16 cellular contexts compared by ENCODE assay signal in the genomic region with DNA sequence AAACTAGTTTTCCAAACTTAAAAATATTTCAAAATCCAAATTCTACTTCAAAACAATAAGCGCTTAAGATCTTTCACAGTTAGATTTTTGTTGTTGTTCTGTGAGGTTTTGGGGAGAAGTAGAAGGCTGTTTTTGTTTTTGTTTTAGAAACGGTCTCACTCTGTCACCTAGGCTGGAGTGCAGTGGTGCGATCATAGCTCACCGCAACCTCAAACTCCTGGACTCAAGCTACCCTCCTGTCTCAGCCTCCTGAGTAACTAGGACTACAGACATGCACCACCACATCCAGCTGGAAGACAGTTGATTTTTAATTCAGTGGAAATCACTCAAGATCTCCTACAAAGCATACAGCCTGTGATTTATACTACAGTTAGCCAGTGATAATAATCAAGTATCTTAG. TPM values are rescaled to one million over a fixed set of nuclear protein-coding genes. Genes with fewer than 3 reads are reported as not detected.
A peak's percentile ranks its signal among the peaks of the same experiment; 100 is the strongest.
DNase-seq lines count a peak whose midpoint lies in the region; ATAC-seq, FAIRE-seq and TF ChIP-seq lines count a peak whose summit lies in the region.
"Had no signal": no experiment of that assay in that cellular context is flagged by ENCODE, and none has a peak within 500 bp of the region (broad histone marks: within the 10 kb centered on the region; RNA-seq: fewer than 3 reads in every experiment).

No MANE protein-coding gene starts in this region.

- CTCF ChIA-PET in MCF 10A (lab: Yijun Ruan, JAX) (interaction anchor here (0.7 to 5.1 kb wide), 8 partner anchors 11 to 65 kb away, joined by 3 to 46 read pairs (median 4); no protein-coding TSS in a partner anchor), mammary epithelial cell (lab: Charles Lee; ENCODE audit: low non-redundant PET) (no interaction called here)

- no peak overlapping the region for H3K4me3 Mint-ChIP-seq in MCF 10A (ENCODE audit: unreplicated experiment)

- peaks cover 55% of the 10 kb centered on the region for H3K79me2 ChIP-seq in mammary epithelial cell (ENCODE audit: insufficient read depth, low read length)
- peaks cover 36% of the 10 kb centered on the region for H3K79me2 ChIP-seq in OCI-LY1 (ENCODE audit: insufficient read depth, low read length)

- H3K4me3 ChIP-seq in mammary epithelial cell (replicated peaks in 1 of 3; ENCODE audit: insufficient read depth in 1 of 3, low read depth in 2 of 3, low read length in 3 of 3) (no peak overlapping the region), OCI-LY1 (ENCODE audit: low read depth, low read length, poor library complexity, severe bottlenecking) (peak overlapping the region; percentile 24)
- H3K4me3 ChIP-seq: A549 had no signal

- H2AFZ ChIP-seq in mammary epithelial cell (ENCODE audit: low read depth, low read length) (no peak overlapping the region), OCI-LY1 (ENCODE audit: low read length) (no peak overlapping the region)

- dilution Hi-C loops in mammary epithelial cell (cut with HindIII; ENCODE audit: low sequenced_read_pairs): no loop called here

- ATAC-seq in HG03175 (IDR thresholded peaks at IDR 0.05; ENCODE audit: unreplicated experiment) (peak; percentile 41), HG03039 (IDR thresholded peaks at IDR 0.05; ENCODE audit: unreplicated experiment) (no peak), HG02840 (IDR thresholded peaks at IDR 0.05; ENCODE audit: low FRiP score, unreplicated experiment) (no peak)
- ATAC-seq: A549, PC-3 had no signal

- peaks cover 34% of the 10 kb centered on the region for H3K36me3 Mint-ChIP-seq in MCF 10A (ENCODE audit: insufficient read depth, unreplicated experiment)

- H3K27ac ChIP-seq in mammary epithelial cell (ENCODE audit: insufficient read depth, low read depth, low read length) (no peak overlapping the region), OCI-LY1 (ENCODE audit: low read depth, low read length, poor library complexity, severe bottlenecking) (peak overlapping the region; percentile 1)
- H3K27ac ChIP-seq: A549 had no signal

- H3K4me2 ChIP-seq in mammary epithelial cell (ENCODE audit: insufficient read depth, low read depth, low read length) (no peak overlapping the region), OCI-LY1 (ENCODE audit: low read length) (peak overlapping the region; percentile 49)
- H3K4me2 ChIP-seq: A549 had no signal

- POLR2A ChIA-PET in MCF 10A (lab: Yijun Ruan, JAX): no interaction called here

- in situ Hi-C loops in mammary epithelial cell (cut with MboI; ENCODE audit: low sequenced_read_pairs in 2 of 2): no loop called here

- H3K9me2 ChIP-seq in OCI-LY1 (ENCODE audit: low read depth, low read length): no peaks in the 10 kb centered on the region

- FAIRE-seq in RCC 7860 (lab: Jason Lieb, UNC): no peak
- FAIRE-seq: A549, GM12892 had no signal

- peaks cover 8% of the 10 kb centered on the region for H3K4me1 ChIP-seq in mammary epithelial cell (ENCODE audit: insufficient read depth, low read length)
- H3K4me1 ChIP-seq in OCI-LY1 (ENCODE audit: insufficient read depth, low read length, severe bottlenecking): peaks cover 65% of the 10 kb centered on the region
- H3K4me1 ChIP-seq: Caco-2 had no signal

- H3K9ac ChIP-seq in mammary epithelial cell (ENCODE audit: insufficient read depth, low read length) (no peak overlapping the region), OCI-LY1 (ENCODE audit: low read length) (no peak overlapping the region)

- H3K9me3 ChIP-seq in mammary epithelial cell (replicated peaks; ENCODE audit: insufficient read depth, low read length) (no peaks in the 10 kb centered on the region), OCI-LY1 (ENCODE audit: low read length) (no peaks in the 10 kb centered on the region)
- H3K9me3 ChIP-seq: A549, Caco-2 had no signal

- WGBS in mammary epithelial cell (ENCODE audit: low coverage, missing lambda C conversion rate): 97% methylated on average over 4 of the region's 4 CpGs

- H3K27me3 ChIP-seq in mammary epithelial cell (ENCODE audit: insufficient read depth, low read length) (no peaks in the 10 kb centered on the region), OCI-LY1 (ENCODE audit: insufficient read depth, low read length) (no peaks in the 10 kb centered on the region)

- no peaks in the 10 kb centered on the region for H3F3A ChIP-seq in OCI-LY1 (ENCODE audit: insufficient read depth, low read length)

- H3K4me1 Mint-ChIP-seq in MCF 10A (ENCODE audit: insufficient read depth, unreplicated experiment): peaks cover 17% of the 10 kb centered on the region

- BruUV-seq in MCF 10A (replicated peaks; lab: Mats Ljungman, UMichigan): no TSS peak
- BruUV-seq in mammary epithelial cell (replicated peaks; lab: Mats Ljungman, UMichigan): no TSS peak

- no peak for DNase-seq in MCF 10A (ENCODE audit: unreplicated experiment)
- DNase-seq in mammary epithelial cell: no peak
- DNase-seq in RCC 7860 (ENCODE audit: low spot score): no peak
- DNase-seq in OCI-M2 (lab: John Stamatoyannopoulos, UW; ENCODE audit: unreplicated experiment): no peak
- DNase-seq: Caco-2, H7, NCI-H1436, NCI-H2029 treated with DMSO at 0.1 percent for 48 hours, NCI-H524 treated with DMSO at 0.1 percent for 48 hours, PC-3 had no signal

- H4K20me1 ChIP-seq in mammary epithelial cell (ENCODE audit: insufficient read depth, low read length) (no peaks in the 10 kb centered on the region), OCI-LY1 (ENCODE audit: insufficient read depth, low read length) (no peaks in the 10 kb centered on the region)

- peaks cover 15% of the 10 kb centered on the region for H3K36me3 ChIP-seq in mammary epithelial cell (ENCODE audit: insufficient read depth, low read length)
- peaks cover 56% of the 10 kb centered on the region for H3K36me3 ChIP-seq in OCI-LY1 (ENCODE audit: insufficient read depth, low read length)

- peak overlapping the region; percentile 69 for H3K27ac Mint-ChIP-seq in MCF 10A (ENCODE audit: low read depth, unreplicated experiment)

- no peaks in the 10 kb centered on the region for H3K9me3 Mint-ChIP-seq in MCF 10A (ENCODE audit: unreplicated experiment)

- intact Hi-C loops in MCF 10A (cut with micrococcal nuclease): no loop called here
- intact Hi-C loops in mammary epithelial cell (cut with micrococcal nuclease): no loop called here

- TF ChIP-seq CTCF in MCF 10A (IDR thresholded peaks at IDR 0.05; ENCODE audit: unreplicated experiment) (no peak), mammary epithelial cell (conservative IDR thresholded peaks at IDR 0.05 in 1 of 2, IDR thresholded peaks at IDR 0.05 in 1 of 2; ENCODE audit: extremely low read depth in 1 of 2, insufficient read depth in 1 of 2, low read depth in 1 of 2, low read length in 2 of 2) (no peak), OCI-LY1 (IDR thresholded peaks at IDR 0.05; ENCODE audit: low read length) (no peak)

- H3K27me3 Mint-ChIP-seq in MCF 10A (ENCODE audit: insufficient read depth, unreplicated experiment): no peaks in the 10 kb centered on the region

RNA-seq across cellular contexts. Expression of gene SHCBP1, which starts 2.7 kb away (rescaled TPM):
- total RNA-seq in MCF 10A (2022) (17.2 and 21.4 TPM in 2 replicates), mammary epithelial cell (10 to 100 TPM in 1 of 2 donors, 1 to 10 TPM in 1; 2.3 to 21.8 TPM)
- polyA plus RNA-seq in mammary epithelial cell: 19.6 TPM
- 53.2 TPM for polyA minus RNA-seq in mammary epithelial cell
